ENCODE assay signal across 23 cellular contexts in genomic region chr16:29727452-29727851, GRCh38. TPM values are rescaled to one million over a fixed set of nuclear protein-coding genes. Genes with fewer than 3 reads are reported as not detected.
DNase-seq lines count a peak whose midpoint lies in the region; ATAC-seq and TF ChIP-seq lines count a peak whose summit lies in the region.
"Had no signal": no experiment of that assay in that cellular context is flagged by ENCODE, and none has a peak within 500 bp of the region (broad histone marks: within the 10 kb centered on the region; RNA-seq: fewer than 3 reads in every experiment).

No MANE protein-coding gene starts in this region.

- H3K27ac Mint-ChIP-seq in GM23338 (no peak overlapping the region), neural progenitor cell (no peak overlapping the region)

- TF ChIP-seq CTCF in GM23338 (conservative IDR thresholded peaks at IDR 0.05; ENCODE audit: low read depth in 2 of 2) (no peak), neural progenitor cell (IDR thresholded peaks at IDR 0.05) (no peak)

- H3K9ac ChIP-seq in BLaER1 (no peak overlapping the region; the same call in 1 of the 2 replicates), neural progenitor cell (no peak overlapping the region)

- peaks cover 71% of the 10 kb centered on the region for H3K79me2 ChIP-seq in GM23338 (replicated peaks; ENCODE audit: insufficient read depth)
- peaks cover 33% of the 10 kb centered on the region for H3K79me2 ChIP-seq in neural progenitor cell (ENCODE audit: low read depth)

- no peak for ATAC-seq in GM23338
- ATAC-seq in GM21576 (IDR thresholded peaks at IDR 0.05; ENCODE audit: unreplicated experiment) = no peak
- ATAC-seq in HG02759 (IDR thresholded peaks at IDR 0.05; ENCODE audit: unreplicated experiment) = no peak
- ATAC-seq: A549, SK-N-SH treated with all-trans-retinoic acid at 6 μM for 48 hours, T-cell had no signal

- H2AFZ ChIP-seq in GM23338 (no peak overlapping the region), neural progenitor cell (replicated peaks) (peak overlapping the region; percentile 28)

- H3K9me2 ChIP-seq in GM23338 (ENCODE audit: insufficient read depth) = no peaks in the 10 kb centered on the region

- no peak for DNase-seq in GM23338 (ENCODE audit: low spot score)
- peak; percentile 46 for DNase-seq in SK-N-DZ (ENCODE audit: low spot score)
- DNase-seq in neural progenitor cell (ENCODE audit: low spot score) = no peak
- DNase-seq in stimulated activated CD8-positive, alpha-beta memory T cell treated with anti-CD3 and anti-CD28 coated beads, Interleukin-4, amount 100 ng/mL, for 48 hours = no peak
- DNase-seq: CD8-positive, alpha-beta memory T cell; DMS79 treated with DMSO at 0.1 percent for 48 hours; HCEC 1CT; Kasumi-1; NCI-H1105 treated with DMSO at 0.1 percent for 48 hours; NCI-H187; NCI-H2227 treated with DMSO at 0.1 percent for 48 hours; NCI-H510A treated with DMSO at 0.1 percent for 48 hours; NCI-H82; RPMI8226; SHP77 treated with DMSO at 0.1 percent for 48 hours; T-cell had no signal

- H3K36me3 Mint-ChIP-seq in GM23338 (ENCODE audit: low read depth) (peaks cover 90% of the 10 kb centered on the region), neural progenitor cell (no peaks in the 10 kb centered on the region)

- H4K20me1 ChIP-seq in BLaER1 = no peaks in the 10 kb centered on the region
- peaks cover 70% of the 10 kb centered on the region for H4K20me1 ChIP-seq in GM23338 (replicated peaks; ENCODE audit: insufficient read depth)
- no peaks in the 10 kb centered on the region for H4K20me1 ChIP-seq in neural progenitor cell (ENCODE audit: low read depth)

- H3K4me2 ChIP-seq in BLaER1 (peak overlapping the region; percentile 31), GM23338 (no peak overlapping the region), neural progenitor cell (no peak overlapping the region)
- H3K4me2 ChIP-seq: A549 had no signal

- H3K27me3 Mint-ChIP-seq in GM23338 (ENCODE audit: insufficient read depth, low read depth, poor library complexity) = peaks cover 12% of the 10 kb centered on the region
- H3K27me3 Mint-ChIP-seq in neural progenitor cell (ENCODE audit: insufficient read depth, low read depth) = peaks cover 12% of the 10 kb centered on the region
- H3K27me3 Mint-ChIP-seq: T-cell had no signal

- H3K4me1 Mint-ChIP-seq in GM23338 = peaks cover 27% of the 10 kb centered on the region
- H3K4me1 Mint-ChIP-seq in neural progenitor cell = peaks cover 4% of the 10 kb centered on the region

- H3F3A ChIP-seq in GM23338 (replicated peaks; ENCODE audit: low read depth) (peaks cover 48% of the 10 kb centered on the region), neural progenitor cell (ENCODE audit: low read depth) (peaks cover 11% of the 10 kb centered on the region)

- H3K9me3 Mint-ChIP-seq in GM23338 (no peaks in the 10 kb centered on the region; the same call in 2 of the 3 replicates), neural progenitor cell (no peaks in the 10 kb centered on the region)

- H3K4me3 Mint-ChIP-seq in GM23338 (no peak overlapping the region; the same call in 2 of the 3 replicates), neural progenitor cell (no peak overlapping the region)
- H3K4me3 Mint-ChIP-seq: CD8-positive, alpha-beta memory T cell; T-cell had no signal

- H3K36me3 ChIP-seq in BLaER1 (no peaks in the 10 kb centered on the region), GM23338 (ENCODE audit: insufficient read depth) (peaks cover 47% of the 10 kb centered on the region), neural progenitor cell (no peaks in the 10 kb centered on the region)

- peaks cover 93% of the 10 kb centered on the region for H3K4me1 ChIP-seq in BLaER1
- no peaks in the 10 kb centered on the region for H3K4me1 ChIP-seq in GM23338 (ENCODE audit: insufficient read depth)
- H3K4me1 ChIP-seq in neural progenitor cell = no peaks in the 10 kb centered on the region

- H3K27ac ChIP-seq in BLaER1 (peak overlapping the region; percentile 35; the same call in 1 of the 2 replicates), GM23338 (ENCODE audit: low read depth) (peak overlapping the region; percentile 66; the same call in 1 of the 2 replicates), neural progenitor cell (no peak overlapping the region)
- H3K27ac ChIP-seq: A549 had no signal

- H3K4me3 ChIP-seq in BLaER1 (no peak overlapping the region), GM23338 (no peak overlapping the region), neural progenitor cell (no peak overlapping the region)
- H3K4me3 ChIP-seq: A549 had no signal

- H3K27me3 ChIP-seq in BLaER1 (no peaks in the 10 kb centered on the region), GM23338 (ENCODE audit: insufficient read depth) (no peaks in the 10 kb centered on the region), neural progenitor cell (no peaks in the 10 kb centered on the region)

- H3K9me3 ChIP-seq in BLaER1 = peaks cover 3% of the 10 kb centered on the region; the same call in 1 of the 2 replicates
- no peaks in the 10 kb centered on the region for H3K9me3 ChIP-seq in neural progenitor cell (ENCODE audit: low read depth)
- H3K9me3 ChIP-seq: A549 had no signal

TF ChIP-seq in GM23338, 12 proteins besides CTCF, POLR2A, EP300 and RAD21:
- no peak for TF ChIP-seq EZH2phosphoT487 (IDR thresholded peaks at IDR 0.05; ENCODE audit: unreplicated experiment)

RNA-seq across cellular contexts. Expression of gene C16orf54, which starts 18.3 kb away (rescaled TPM):
- total RNA-seq in GM23338 (2014; rRNA removed; shearing (Covaris generic)) = not detected in 2 replicates
- 2.0 and 3.2 TPM in 2 replicates for polyA plus RNA-seq in GM23338 (2016; fragmentation: Nextera tagmentation; extraction: Ambion mirVana)
- not detected in 2 replicates for polyA plus RNA-seq in SK-N-DZ (2014; cell fraction: cytosol; rRNA removed)
- polyA plus RNA-seq in SK-N-DZ (2014; cell fraction: nucleus; rRNA removed) = not detected in 2 replicates
- total RNA-seq in neural progenitor cell (ENCODE audit: low replicate concordance) = not detected in 2 replicates
- total RNA-seq: G401 had no signal
- polyA plus RNA-seq: A549, BJ had no signal

RNA-seq across cellular contexts. Expression of gene QPRT, which starts 48.5 kb away (rescaled TPM):
- 102 and 128 TPM in 2 replicates for total RNA-seq in GM23338 (2014; rRNA removed; shearing (Covaris generic))
- 65.4 and 79.1 TPM in 2 replicates for polyA plus RNA-seq in GM23338 (2016; fragmentation: Nextera tagmentation; extraction: Ambion mirVana)
- polyA plus RNA-seq in SK-N-DZ (2014; cell fraction: cytosol; rRNA removed) = 171 and 173 TPM in 2 replicates
- 105 TPM in 2 replicates for polyA plus RNA-seq in SK-N-DZ (2014; cell fraction: nucleus; rRNA removed)
- 49.6 and 112 TPM in 2 replicates for total RNA-seq in neural progenitor cell (ENCODE audit: low replicate concordance)

RNA-seq across cellular contexts. Expression of gene ZG16, which starts 50.6 kb away (rescaled TPM):
- total RNA-seq in GM23338 (2014; rRNA removed; shearing (Covaris generic)) = not detected in 2 replicates
- polyA plus RNA-seq in GM23338 (2016; fragmentation: Nextera tagmentation; extraction: Ambion mirVana) = not detected in 2 replicates
- polyA plus RNA-seq in SK-N-DZ (2014; cell fraction: cytosol; rRNA removed) = not detected in 2 replicates
- polyA plus RNA-seq in SK-N-DZ (2014; cell fraction: nucleus; rRNA removed) = not detected in 2 replicates
- total RNA-seq in neural progenitor cell (ENCODE audit: low replicate concordance) = not detected in 2 replicates
- total RNA-seq: CD8-positive, alpha-beta memory T cell; G401 had no signal
- polyA plus RNA-seq: A549; BJ; CD8-positive, alpha-beta memory T cell had no signal
